14 cellular contexts compared by ENCODE assay signal in genomic region chr13:31894931-31895330, GRCh38.
A peak's percentile ranks its signal among the peaks of the same experiment; 100 is the strongest.
DNase-seq lines count a peak whose midpoint lies in the region; ATAC-seq and TF ChIP-seq lines count a peak whose summit lies in the region.
"Had no signal": no experiment of that assay in that cellular context is flagged by ENCODE, and none has a peak within 500 bp of the region (broad histone marks: within the 10 kb centered on the region; RNA-seq: fewer than 3 reads in every experiment).

No MANE protein-coding gene starts in this region.

- H3K18ac ChIP-seq in H9 (ENCODE audit: insufficient read length, low read depth, low read length): no peak overlapping the region

- H3K9ac ChIP-seq in Loucy (ENCODE audit: low read depth, low read length, poor library complexity, severe bottlenecking) (no peak overlapping the region), subcutaneous abdominal adipose tissue (ENCODE audit: low read length in 5 of 5) (no peak overlapping the region), H9 (ENCODE audit: extremely low read depth, insufficient read length, low read length) (no peak overlapping the region)
- H3K9ac ChIP-seq: GM23248 had no signal

- H3K9me2 ChIP-seq in Loucy (replicated peaks; ENCODE audit: low read depth, low read length): no peaks in the 10 kb centered on the region

- no peak overlapping the region for H4K8ac ChIP-seq in H9 (replicated peaks; ENCODE audit: insufficient read length, low read depth, low read length)

- no peaks in the 10 kb centered on the region for H3K23me2 ChIP-seq in H9 (ENCODE audit: insufficient read length, low read depth, low read length, poor library complexity, severe bottlenecking)

- H3K4me1 ChIP-seq in heart right ventricle (peaks cover 23 to 98% (median 72%) of the 10 kb centered on the region in 9 donors), Loucy (ENCODE audit: insufficient read depth, low read length, poor library complexity, severe bottlenecking) (peaks cover 64% of the 10 kb centered on the region), subcutaneous abdominal adipose tissue (ENCODE audit: control insufficient read depth in 5 of 5, insufficient read depth in 5 of 5, low read length in 5 of 5) (peaks cover 9 to 44% (median 40%) of the 10 kb centered on the region in 5 donors), H9 (ENCODE audit: insufficient read depth, low read length) (no peaks in the 10 kb centered on the region)

- H2AK5ac ChIP-seq in H9 (ENCODE audit: insufficient read length, low read length): no peak overlapping the region

- H4K5ac ChIP-seq in H9 (ENCODE audit: insufficient read length, low read depth, low read length): no peak overlapping the region

- intact Hi-C loops in heart right ventricle (cut with DNase I): loop anchor here in 4 of 10 donors (5.0 to 10.0 kb wide), 2 partner anchors 48 to 50 kb away; no protein-coding TSS in a partner anchor
- intact Hi-C loops in cardiac septum (cut with DNase I): no loop called here

- H3K4me3 Mint-ChIP-seq in T-helper 2 cell treated with Interferon-gamma antibody and Interleukin-4, amounts not matched to agents 5 μg/mL and 100 μg/mL, for 36 hours: no peak overlapping the region
- no peak overlapping the region for H3K4me3 Mint-ChIP-seq in H9
- H3K4me3 Mint-ChIP-seq: B cell; CD4-positive, alpha-beta T cell had no signal

- no peak overlapping the region for H3K14ac ChIP-seq in H9 (ENCODE audit: insufficient read depth, low read length)

- peaks cover 21% of the 10 kb centered on the region for H3K4me1 Mint-ChIP-seq in T-helper 2 cell treated with Interferon-gamma antibody and Interleukin-4, amounts not matched to agents 5 μg/mL and 100 μg/mL, for 36 hours (ENCODE audit: low read depth)
- peaks cover 7 to 21% of the 10 kb centered on the region in 2 experiments for H3K4me1 Mint-ChIP-seq in H9

- peaks cover 27% of the 10 kb centered on the region for H3K27me3 Mint-ChIP-seq in T-helper 2 cell treated with Interferon-gamma antibody and Interleukin-4, amounts not matched to agents 5 μg/mL and 100 μg/mL, for 36 hours (ENCODE audit: low read depth)
- H3K27me3 Mint-ChIP-seq in H9 (ENCODE audit: low read depth): no peaks in the 10 kb centered on the region
- H3K27me3 Mint-ChIP-seq: B cell; CD4-positive, alpha-beta T cell had no signal

- no peak overlapping the region for H3K27ac Mint-ChIP-seq in T-helper 2 cell treated with Interferon-gamma antibody and Interleukin-4, amounts not matched to agents 5 μg/mL and 100 μg/mL, for 36 hours
- 0 out of 7 replicates have a peak overlapping the region, but pooled peaks of 1 of the 3 experiments have one; percentile 22 for H3K27ac Mint-ChIP-seq in H9
- H3K27ac Mint-ChIP-seq: B cell; CD4-positive, alpha-beta T cell had no signal

- H4K20me1 ChIP-seq in Loucy (ENCODE audit: insufficient read depth, low read length, poor library complexity, severe bottlenecking) (no peaks in the 10 kb centered on the region), H9 (ENCODE audit: control insufficient read depth, insufficient read depth, insufficient read length) (no peaks in the 10 kb centered on the region)

- no peaks in the 10 kb centered on the region for H3K79me2 ChIP-seq in Loucy (ENCODE audit: insufficient read depth, low read length)
- H3K79me2 ChIP-seq in H9 (ENCODE audit: insufficient read depth, low read length): no peaks in the 10 kb centered on the region

- no peaks in the 10 kb centered on the region for H3K36me3 Mint-ChIP-seq in T-helper 2 cell treated with Interferon-gamma antibody and Interleukin-4, amounts not matched to agents 5 μg/mL and 100 μg/mL, for 36 hours (ENCODE audit: low read depth)
- no peaks in the 10 kb centered on the region for H3K36me3 Mint-ChIP-seq in H9 (ENCODE audit: insufficient read depth in 1 of 3, low read depth in 3 of 3)

- DNase-seq in heart right ventricle (no peak), cardiac septum (ENCODE audit: low spot score) (no peak), NCI-H748 (lab: John Stamatoyannopoulos, UW; ENCODE audit: unreplicated experiment) (peak; percentile 46), H9 (no peak)
- DNase-seq in T-helper 2 cell treated with Interferon-gamma antibody and Interleukin-4, amounts not matched to agents 5 μg/mL and 100 μg/mL, for 36 hours (ENCODE audit: low spot score): no peak
- DNase-seq: C1 segment of cervical spinal cord; Calu3; CD4-positive, alpha-beta T cell; DMS 273 treated with DMSO at 0.1 percent for 48 hours; GM23248; H7 had no signal

- no peak for ATAC-seq in heart right ventricle

- no peaks in the 10 kb centered on the region for H3K9me3 Mint-ChIP-seq in T-helper 2 cell treated with Interferon-gamma antibody and Interleukin-4, amounts not matched to agents 5 μg/mL and 100 μg/mL, for 36 hours
- H3K9me3 Mint-ChIP-seq in H9: no peaks in the 10 kb centered on the region
- H3K9me3 Mint-ChIP-seq: CD4-positive, alpha-beta T cell had no signal

- H3K79me1 ChIP-seq in H9 (ENCODE audit: insufficient read depth, low read depth, low read length, poor library complexity, severe bottlenecking): no peaks in the 10 kb centered on the region

- no peak overlapping the region for H3K56ac ChIP-seq in H9 (ENCODE audit: insufficient read length, low read depth, low read length)

- H3K27ac ChIP-seq in heart right ventricle (peak overlapping the region in 7 of 10 donors; percentile 21 to 91 (median 75)), subcutaneous abdominal adipose tissue (ENCODE audit: low read depth, low read length) (peak overlapping the region; percentile 16), H9 (ENCODE audit: insufficient read length, low read depth, low read length) (no peak overlapping the region)
- H3K27ac ChIP-seq: GM23248 had no signal

- no peaks in the 10 kb centered on the region for H3F3A ChIP-seq in Loucy (ENCODE audit: low read depth)

- H3K9me3 ChIP-seq in heart right ventricle: no peaks in the 10 kb centered on the region
- H3K9me3 ChIP-seq in Loucy (ENCODE audit: insufficient read depth, low read depth, low read length): no peaks in the 10 kb centered on the region
- H3K9me3 ChIP-seq in subcutaneous abdominal adipose tissue (ENCODE audit: control insufficient read depth in 5 of 5, low read length in 5 of 5): no peaks in the 10 kb centered on the region
- H3K9me3 ChIP-seq in H9 (ENCODE audit: control insufficient read depth, low read depth, low read length): no peaks in the 10 kb centered on the region

- no peak overlapping the region for H2BK15ac ChIP-seq in H9 (ENCODE audit: low read depth, low read length)

- H2BK12ac ChIP-seq in H9 (ENCODE audit: insufficient read length, low read depth, low read length): no peak overlapping the region

- no peak overlapping the region for H2BK20ac ChIP-seq in H9 (ENCODE audit: low read depth, low read length, poor library complexity, severe bottlenecking)

- 29 to 61% methylated on average over 1 of the region's 1 CpG for WGBS in heart right ventricle, 2 donors
- WGBS in H9 (ENCODE audit: extremely low coverage, insufficient read length, low lambda C conversion rate): no CpG with 5 or more reads among the region's 1 CpG

- H3K4me3 ChIP-seq in heart right ventricle: no peak overlapping the region
- no peak overlapping the region for H3K4me3 ChIP-seq in Loucy (ENCODE audit: low read length, poor library complexity, severe bottlenecking)
- H3K4me3 ChIP-seq in subcutaneous abdominal adipose tissue (ENCODE audit: low read depth in 1 of 5, low read length in 5 of 5): no peak overlapping the region
- H3K4me3 ChIP-seq: GM23248 had no signal

- H3T11ph ChIP-seq in H9 (ENCODE audit: low read length): no peak overlapping the region

- no peak overlapping the region for H4K91ac ChIP-seq in H9 (ENCODE audit: insufficient read length, low read depth, low read length)

- TF ChIP-seq CTCF in heart right ventricle (IDR thresholded peaks at IDR 0.05) (no peak), Loucy (conservative IDR thresholded peaks at IDR 0.05; ENCODE audit: low read length) (no peak), H9 (conservative IDR thresholded peaks at IDR 0.05) (no peak)

- no peak overlapping the region for H3K23ac ChIP-seq in H9 (ENCODE audit: insufficient read length, low read depth, low read length)

- no peak overlapping the region for H2BK120ac ChIP-seq in H9 (ENCODE audit: low read depth, low read length, poor library complexity, severe bottlenecking)

- peak overlapping the region; percentile 71 for H3K4me2 ChIP-seq in Loucy (ENCODE audit: low read depth, low read length, poor library complexity, severe bottlenecking)
- H3K4me2 ChIP-seq in H9 (ENCODE audit: insufficient read depth, insufficient read length, low read length): no peak overlapping the region

- H3K27me3 ChIP-seq in heart right ventricle (no peaks in the 10 kb centered on the region), Loucy (ENCODE audit: insufficient read depth, low read length, poor library complexity, severe bottlenecking) (no peaks in the 10 kb centered on the region), subcutaneous abdominal adipose tissue (ENCODE audit: control insufficient read depth in 5 of 5, insufficient read depth in 4 of 5, low read length in 5 of 5) (no peaks in the 10 kb centered on the region), H9 (ENCODE audit: insufficient read depth, low read length) (no peaks in the 10 kb centered on the region)

- H3K36me3 ChIP-seq in heart right ventricle (no peaks in the 10 kb centered on the region), Loucy (ENCODE audit: insufficient read depth, low read length) (no peaks in the 10 kb centered on the region), subcutaneous abdominal adipose tissue (ENCODE audit: control insufficient read depth in 5 of 5, insufficient read depth in 5 of 5, low read length in 5 of 5) (no peaks in the 10 kb centered on the region)

- H2AFZ ChIP-seq in Loucy (ENCODE audit: low read length) (no peak overlapping the region), H9 (ENCODE audit: low read length) (no peak overlapping the region)
- H2AFZ ChIP-seq: GM23248 had no signal

- no peak overlapping the region for H2BK5ac ChIP-seq in H9 (ENCODE audit: insufficient read length, low read length)

- no peak overlapping the region for H3K4ac ChIP-seq in H9 (ENCODE audit: low read depth, low read length)
